Comparison of ENCODE assay signal across 9 cellular contexts in genomic region chr16:3083408-3083807, GRCh38. TPM values are rescaled to one million over a fixed set of nuclear protein-coding genes. Genes with fewer than 3 reads are reported as not detected.
"Had no signal": no experiment of that assay in that cellular context is flagged by ENCODE, and none has a peak within 500 bp of the region (broad histone marks: within the 10 kb centered on the region; RNA-seq: fewer than 3 reads in every experiment).

No MANE protein-coding gene starts in this region.

RNA-seq across cellular contexts. Expression of gene ZSCAN10, which starts 15.7 kb away (rescaled TPM):
- total RNA-seq: HepG2, HT1080, IMR-90, PC-9, Peyer's patch, Right ventricle myocardium inferior, RPMI7951, SJSA1 had no signal
- polyA plus RNA-seq: HepG2, IMR-90 had no signal

RNA-seq across cellular contexts. Expression of gene MMP25, which starts 37.0 kb away (rescaled TPM):
- total RNA-seq: IMR-90, RPMI7951 had no signal

RNA-seq across cellular contexts. Expression of gene BICDL2, which starts 46.7 kb away (rescaled TPM):
- total RNA-seq: HepG2, HT1080, NCI-H460, Right ventricle myocardium inferior, SJSA1 had no signal
